In genomic region chr1:10833630-10834557, GRCh38 we compare ENCODE assay signal across 23 cellular contexts. TPM values are rescaled to one million over a fixed set of nuclear protein-coding genes. Genes with fewer than 3 reads are reported as not detected.
DNase-seq lines count a peak whose midpoint lies in the region; ATAC-seq, FAIRE-seq and TF ChIP-seq lines count a peak whose summit lies in the region.
"Had no signal": no experiment of that assay in that cellular context is flagged by ENCODE, and none has a peak within 500 bp of the region (broad histone marks: within the 10 kb centered on the region; RNA-seq: fewer than 3 reads in every experiment).

No MANE protein-coding gene starts in this region.

- no peak overlapping the region for H3K4me3 ChIP-seq in fibroblast of pulmonary artery (replicated peaks; ENCODE audit: low read depth, low read length)
- no peak overlapping the region for H3K4me3 ChIP-seq in kidney (ENCODE audit: low read length in 2 of 2)
- H3K4me3 ChIP-seq: hepatocyte, lower lobe of right lung, spleen, stomach, transverse colon had no signal

- no peak for ATAC-seq in GM21447 (IDR thresholded peaks at IDR 0.05; ENCODE audit: unreplicated experiment)
- ATAC-seq: lower lobe of right lung, T-helper 17 cell had no signal

- H3K9ac ChIP-seq in kidney (ENCODE audit: low read length in 2 of 2) = no peak overlapping the region
- H3K9ac ChIP-seq: KMS-11 had no signal

- no peak overlapping the region for H3K27ac ChIP-seq in kidney (ENCODE audit: low read depth in 2 of 2, low read length in 2 of 2)
- H3K27ac ChIP-seq: hepatocyte, KMS-11, lower lobe of right lung, spleen, stomach, transverse colon had no signal

- FAIRE-seq in kidney (lab: Jason Lieb, UNC) = no peak
- FAIRE-seq: bronchial epithelial cell, endometrium had no signal

- TF ChIP-seq CTCF in fibroblast of pulmonary artery (IDR thresholded peaks at IDR 0.05; ENCODE audit: low read length, missing control alignments) (no peak), kidney (IDR thresholded peaks at IDR 0.05; ENCODE audit: borderline replicate concordance, extremely low read depth, insufficient read depth) (no peak)

- intact Hi-C loops in kidney (cut with DNase I) = no loop called here

- DNase-seq in AG08395 (ENCODE audit: low spot score) = peak; percentile 17
- DNase-seq in COLO829 (ENCODE audit: low spot score) = peak; percentile 38
- DNase-seq in NCI-H69 (lab: John Stamatoyannopoulos, UW) = peak; percentile 24
- peak; percentile 19 for DNase-seq in fibroblast of pulmonary artery (ENCODE audit: low read depth)
- no peak for DNase-seq in anterior cingulate cortex (lab: John Stamatoyannopoulos, UW)
- no peak for DNase-seq in kidney
- DNase-seq: activated CD8-positive, alpha-beta memory T cell treated with anti-CD3 and anti-CD28 coated beads, Interleukin-2, amount 50 U/mL, for 4 hours; activated effector memory CD4-positive, alpha-beta T cell treated with Interleukin-2 at 50 U/mL for 16 hours; COR-L47; cortex of kidney; lower lobe of right lung; NCI-H1417 treated with DMSO at 0.1 percent for 48 hours; NCI-H82; spleen; stimulated activated CD4-positive, alpha-beta T cell treated with anti-CD3 and anti-CD28 coated beads, Interleukin-4, amount 100 ng/mL, for 4 hours; stomach; T-helper 17 cell; transverse colon had no signal

- H3K36me3 ChIP-seq in kidney (ENCODE audit: control insufficient read depth in 1 of 2, insufficient read depth in 2 of 2, low read length in 2 of 2) = no peaks in the 10 kb centered on the region
- H3K36me3 ChIP-seq: lower lobe of right lung, spleen, stomach, transverse colon had no signal

- H3K9me3 ChIP-seq in kidney (ENCODE audit: control insufficient read depth in 1 of 2, low read length in 2 of 2) = no peaks in the 10 kb centered on the region
- H3K9me3 ChIP-seq: lower lobe of right lung, spleen, stomach, transverse colon had no signal

- no peaks in the 10 kb centered on the region for H3K4me1 ChIP-seq in kidney (ENCODE audit: control insufficient read depth in 1 of 2, insufficient read depth in 1 of 2, low read depth in 1 of 2, low read length in 2 of 2)
- H3K4me1 ChIP-seq: lower lobe of right lung had no signal

RNA-seq across cellular contexts. Expression of gene CASZ1, which starts 37.4 kb away (rescaled TPM):
- 33.0 TPM for total RNA-seq in kidney
- polyA plus RNA-seq in kidney (ENCODE audit: insufficient read depth, low read depth, low replicate concordance) = 10.1 TPM

Comparison
In these comparisons a context has a peak if more than half of its experiments do, and no peak if none do; other contexts are left out.
1. DNase-seq: peak in AG08395 (single experiment), COLO829 (single experiment), NCI-H69 (single experiment) and fibroblast of pulmonary artery (single experiment); none in anterior cingulate cortex (0 of 58) and kidney (single experiment).